In genomic region chr10:88987840-88988239, GRCh38 we compare ENCODE assay signal across 18 cellular contexts. TPM values are rescaled to one million over a fixed set of nuclear protein-coding genes. Genes with fewer than 3 reads are reported as not detected.
DNase-seq lines count a peak whose midpoint lies in the region; ATAC-seq and TF ChIP-seq lines count a peak whose summit lies in the region.
"Had no signal": no experiment of that assay in that cellular context is flagged by ENCODE, and none has a peak within 500 bp of the region (broad histone marks: within the 10 kb centered on the region; RNA-seq: fewer than 3 reads in every experiment).

No MANE protein-coding gene starts in this region.

- H3K9me3 ChIP-seq in stomach: no peaks in the 10 kb centered on the region
- H3K9me3 ChIP-seq in endodermal cell (ENCODE audit: control insufficient read depth, low read length): no peaks in the 10 kb centered on the region
- H3K9me3 ChIP-seq: colonic mucosa, upper lobe of left lung had no signal

- H3K9me3 Mint-ChIP-seq in activated naive CD4-positive, alpha-beta T cell treated with anti-CD3 and anti-CD28 coated beads for 36 hours: peaks cover 5% of the 10 kb centered on the region
- peaks cover 4 to 5% of the 10 kb centered on the region in 2 donors for H3K9me3 Mint-ChIP-seq in activated naive CD4-positive, alpha-beta T cell treated with anti-CD3 and anti-CD28 coated beads, Interleukin-2, amount 50 U/mL, for 72 hours
- H3K9me3 Mint-ChIP-seq in endodermal cell (no peaks in the 10 kb centered on the region), type B pancreatic cell (no peaks in the 10 kb centered on the region)
- H3K9me3 Mint-ChIP-seq: brain had no signal

- H3K4me1 ChIP-seq in stomach (peaks cover 13 to 77% (median 45%) of the 10 kb centered on the region in 4 donors), endodermal cell (ENCODE audit: control insufficient read depth, insufficient read depth, low read length) (peaks cover 3% of the 10 kb centered on the region)
- H3K4me1 ChIP-seq: colonic mucosa had no signal

- peaks cover 14% of the 10 kb centered on the region for H3K36me3 Mint-ChIP-seq in activated naive CD4-positive, alpha-beta T cell treated with anti-CD3 and anti-CD28 coated beads for 36 hours (ENCODE audit: low read depth)
- H3K36me3 Mint-ChIP-seq in activated naive CD4-positive, alpha-beta T cell treated with anti-CD3 and anti-CD28 coated beads, Interleukin-2, amount 50 U/mL, for 72 hours: peaks cover 21 to 28% of the 10 kb centered on the region in 2 donors
- H3K36me3 Mint-ChIP-seq in endodermal cell (ENCODE audit: low read depth) (no peaks in the 10 kb centered on the region), type B pancreatic cell (no peaks in the 10 kb centered on the region)
- H3K36me3 Mint-ChIP-seq: brain had no signal

- H3K4me3 ChIP-seq in stomach (no peak overlapping the region), endodermal cell (ENCODE audit: low read length) (no peak overlapping the region)
- H3K4me3 ChIP-seq: colonic mucosa, upper lobe of left lung had no signal

- no peak for TF ChIP-seq CTCF in VCaP (conservative IDR thresholded peaks at IDR 0.05)
- TF ChIP-seq CTCF in stomach (IDR thresholded peaks at IDR 0.05): no peak
- no peak for TF ChIP-seq CTCF in GM20000 (IDR thresholded peaks at IDR 0.05; ENCODE audit: extremely low read depth, missing control alignments)
- no peak for TF ChIP-seq CTCF in endodermal cell (conservative IDR thresholded peaks at IDR 0.05)
- TF ChIP-seq CTCF in type B pancreatic cell (conservative IDR thresholded peaks at IDR 0.05): no peak

- WGBS in stomach, 5 donors: 30 to 81% (median 56%) methylated on average over 2 of the region's 2 CpGs
- WGBS in endodermal cell (ENCODE audit: insufficient coverage in 1 of 2, insufficient read length in 1 of 2), 2 experiments: 50 to 100% methylated on average over 1 to 2 of the region's 2 CpGs

- H3K27me3 ChIP-seq in stomach (no peaks in the 10 kb centered on the region), endodermal cell (ENCODE audit: control insufficient read depth, insufficient read depth, low read length, poor library complexity, severe bottlenecking) (peaks cover 53% of the 10 kb centered on the region)
- H3K27me3 ChIP-seq: colonic mucosa, upper lobe of left lung had no signal

- peaks cover 38% of the 10 kb centered on the region for H3K4me1 Mint-ChIP-seq in activated naive CD4-positive, alpha-beta T cell treated with anti-CD3 and anti-CD28 coated beads for 36 hours (ENCODE audit: low read depth)
- H3K4me1 Mint-ChIP-seq in endodermal cell (peaks cover 13% of the 10 kb centered on the region), type B pancreatic cell (ENCODE audit: unreplicated experiment) (peaks cover 28% of the 10 kb centered on the region)

- no peak overlapping the region for H3K9ac ChIP-seq in endodermal cell (ENCODE audit: extremely low read depth, low read length, poor library complexity, severe bottlenecking)

- no peak for TF ChIP-seq EP300 in stomach (IDR thresholded peaks at IDR 0.05)

- TF ChIP-seq POLR2A in stomach (IDR thresholded peaks at IDR 0.05): no peak

- intact Hi-C loops in activated naive CD4-positive, alpha-beta T cell treated with anti-CD3 and anti-CD28 coated beads for 36 hours (cut with micrococcal nuclease): loop anchor here (1.0 to 2.0 kb wide), 2 partner anchors 13 to 53 kb away; no protein-coding TSS in a partner anchor
- intact Hi-C loops in stomach (cut with DNase I; ENCODE audit: low total_unique reads): no loop called here

- DNase-seq in activated naive CD4-positive, alpha-beta T cell treated with anti-CD3 and anti-CD28 coated beads for 36 hours: no peak
- no peak for DNase-seq in activated naive CD4-positive, alpha-beta T cell treated with anti-CD3 and anti-CD28 coated beads, Interleukin-2, amount 50 U/mL, for 72 hours (ENCODE audit: low spot score in 2 of 2)
- DNase-seq in left lobe of liver (ENCODE audit: low spot score) (peak; percentile 59), stomach (no peak), GM20000 (ENCODE audit: low spot score) (no peak), endodermal cell (no peak), type B pancreatic cell (ENCODE audit: extremely low spot score, unreplicated experiment) (no peak)
- DNase-seq: ACHN; colonic mucosa; DMS79 treated with DMSO at 0.1 percent for 48 hours; NCI-H1694 treated with DMSO at 0.1 percent for 48 hours; NCI-H345; occipital lobe; retina; stimulated activated naive B cell treated with anti-CD40 and anti-IgM and Interleukin-4, amounts not matched to agents 10 μg/mL and 1 μg/mL and 100 μg/mL, for 72 hours; upper lobe of left lung had no signal

- H3K27me3 Mint-ChIP-seq in activated naive CD4-positive, alpha-beta T cell treated with anti-CD3 and anti-CD28 coated beads for 36 hours (ENCODE audit: low read depth): no peaks in the 10 kb centered on the region
- H3K27me3 Mint-ChIP-seq in endodermal cell (ENCODE audit: insufficient read depth) (peaks cover 46% of the 10 kb centered on the region), type B pancreatic cell (peaks cover 17% of the 10 kb centered on the region)
- H3K27me3 Mint-ChIP-seq: stimulated activated naive B cell treated with anti-CD40 and anti-IgM and Interleukin-4, amounts not matched to agents 10 μg/mL and 1 μg/mL and 100 μg/mL, for 72 hours had no signal

- CTCF ChIA-PET in activated naive CD4-positive, alpha-beta T cell treated with anti-CD3 and anti-CD28 coated beads for 36 hours (lab: Charles Lee): interaction anchor here (0.7 to 2.3 kb wide), 14 partner anchors 9 to 397 kb away, joined by 3 to 25 read pairs (median 4); no protein-coding TSS in a partner anchor

- H3K36me3 ChIP-seq in stomach (no peaks in the 10 kb centered on the region), endodermal cell (ENCODE audit: control insufficient read depth, insufficient read depth, low read length) (no peaks in the 10 kb centered on the region)
- H3K36me3 ChIP-seq: colonic mucosa, upper lobe of left lung had no signal

- peak overlapping the region; percentile 25 for H3K27ac Mint-ChIP-seq in activated naive CD4-positive, alpha-beta T cell treated with anti-CD3 and anti-CD28 coated beads for 36 hours
- H3K27ac Mint-ChIP-seq in activated naive CD4-positive, alpha-beta T cell treated with anti-CD3 and anti-CD28 coated beads, Interleukin-2, amount 50 U/mL, for 72 hours: no peak overlapping the region
- no peak overlapping the region for H3K27ac Mint-ChIP-seq in endodermal cell
- H3K27ac Mint-ChIP-seq in type B pancreatic cell: no peak overlapping the region
- H3K27ac Mint-ChIP-seq: stimulated activated naive B cell treated with anti-CD40 and anti-IgM and Interleukin-4, amounts not matched to agents 10 μg/mL and 1 μg/mL and 100 μg/mL, for 72 hours had no signal

- ATAC-seq in activated naive CD4-positive, alpha-beta T cell treated with anti-CD3 and anti-CD28 coated beads, Interleukin-2, amount 50 U/mL, for 72 hours: no peak
- no peak for ATAC-seq in left lobe of liver
- ATAC-seq: stimulated activated naive B cell treated with anti-CD40 and anti-IgM and Interleukin-4, amounts not matched to agents 10 μg/mL and 1 μg/mL and 100 μg/mL, for 72 hours had no signal

- no peak overlapping the region for H3K4me3 Mint-ChIP-seq in activated naive CD4-positive, alpha-beta T cell treated with anti-CD3 and anti-CD28 coated beads for 36 hours
- H3K4me3 Mint-ChIP-seq in endodermal cell (no peak overlapping the region), type B pancreatic cell (no peak overlapping the region)
- H3K4me3 Mint-ChIP-seq: stimulated activated naive B cell treated with anti-CD40 and anti-IgM and Interleukin-4, amounts not matched to agents 10 μg/mL and 1 μg/mL and 100 μg/mL, for 72 hours had no signal

- peak overlapping the region; percentile 97; the same call in 1 of the 2 replicates for H3K27ac ChIP-seq in VCaP
- H3K27ac ChIP-seq in stomach: peak overlapping the region in 3 of 5 donors; percentile 30 to 99 (median 97)
- H3K27ac ChIP-seq in endodermal cell (ENCODE audit: low read depth, low read length): no peak overlapping the region
- H3K27ac ChIP-seq: colonic mucosa had no signal

RNA-seq across cellular contexts. Expression of gene FAS, which starts 2.8 kb away (rescaled TPM):
- 10 to 100 TPM; 69.3 to 72.9 TPM for total RNA-seq in activated naive CD4-positive, alpha-beta T cell treated with anti-CD3 and anti-CD28 coated beads for 36 hours
- 10 to 100 TPM; 45.5 to 72.8 TPM for total RNA-seq in activated naive CD4-positive, alpha-beta T cell treated with anti-CD3 and anti-CD28 coated beads, Interleukin-2, amount 50 U/mL, for 72 hours
- 13.0 TPM for total RNA-seq in left lobe of liver
- total RNA-seq in stomach: 100 to 1,000 TPM in 1 of 5 donors, 10 to 100 TPM in 3, not detected in 1; 19.3 to 107 (median 46.2) TPM
- polyA plus RNA-seq in stomach: 1 to 10 TPM; 5.0 to 8.4 (median 5.6) TPM
- under 1 TPM in 1 of 2 donors, not detected in 1; 0.95 TPM for total RNA-seq in endodermal cell
- polyA plus RNA-seq in endodermal cell (2013, experiment 1 of 2): 6.3 TPM
- polyA plus RNA-seq in endodermal cell (2013, experiment 2 of 2): 6.9 TPM
- total RNA-seq in type B pancreatic cell (ENCODE audit: low replicate concordance): 8.1 and 9.2 TPM in 2 replicates

RNA-seq across cellular contexts. Expression of gene ACTA2, which starts 35.3 kb away (rescaled TPM):
- total RNA-seq in activated naive CD4-positive, alpha-beta T cell treated with anti-CD3 and anti-CD28 coated beads for 36 hours: 1 to 10 TPM; 3.6 to 4.0 TPM
- total RNA-seq in activated naive CD4-positive, alpha-beta T cell treated with anti-CD3 and anti-CD28 coated beads, Interleukin-2, amount 50 U/mL, for 72 hours: 10 to 100 TPM in 1 of 2 donors, 1 to 10 TPM in 1; 3.6 to 10.6 TPM
- total RNA-seq in left lobe of liver (17.0 TPM), stomach (1,000 to 10,000 TPM in 3 of 5 donors, 100 to 1,000 TPM in 2; 662 to 3,169 (median 1,551) TPM), endodermal cell (not detected), type B pancreatic cell (ENCODE audit: low replicate concordance) (38.1 and 76.5 TPM in 2 replicates)
- polyA plus RNA-seq in stomach: 1,000 to 10,000 TPM in 1 of 3 donors, 100 to 1,000 TPM in 2; 233 to 1,186 (median 339) TPM
- 86.0 TPM for polyA plus RNA-seq in endodermal cell (2013, experiment 1 of 2)
- polyA plus RNA-seq in endodermal cell (2013, experiment 2 of 2): 99.5 TPM
